25 cellular contexts compared by ENCODE assay signal in the genomic region with DNA sequence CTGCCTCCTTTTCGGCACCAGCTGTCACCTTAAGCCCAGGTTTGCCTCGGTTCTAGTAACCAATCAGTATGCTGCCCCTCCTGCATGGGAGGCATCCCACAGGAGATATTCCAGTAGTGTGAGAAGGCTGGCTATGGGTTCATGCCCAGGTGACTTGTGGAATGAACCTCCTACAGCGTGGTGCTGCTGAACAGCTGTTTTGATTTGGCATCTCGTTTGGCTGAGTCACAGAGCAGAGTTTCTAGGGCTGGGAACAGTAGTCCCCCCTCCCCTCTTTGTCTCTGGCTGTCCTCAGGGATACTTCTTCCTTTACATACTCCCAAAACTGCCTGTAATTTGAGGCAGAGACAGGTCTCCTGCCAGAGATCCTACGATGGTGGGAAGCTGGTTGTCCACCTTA. TPM values are rescaled to one million over a fixed set of nuclear protein-coding genes. Genes with fewer than 3 reads are reported as not detected.
DNase-seq lines count a peak whose midpoint lies in the region; ATAC-seq, FAIRE-seq and TF ChIP-seq lines count a peak whose summit lies in the region.
"Had no signal": no experiment of that assay in that cellular context is flagged by ENCODE, and none has a peak within 500 bp of the region (broad histone marks: within the 10 kb centered on the region; RNA-seq: fewer than 3 reads in every experiment).

No MANE protein-coding gene starts in this region.

- H3K9me3 ChIP-seq in CD4-positive, CD25-positive, alpha-beta regulatory T cell (ENCODE audit: control insufficient read depth in 2 of 2, low read length in 2 of 2) = peaks cover 16 to 22% of the 10 kb centered on the region in 2 experiments
- no peaks in the 10 kb centered on the region for H3K9me3 ChIP-seq in astrocyte (ENCODE audit: insufficient read depth, low read depth, low read length)
- H3K9me3 ChIP-seq in body of pancreas = no peaks in the 10 kb centered on the region
- H3K9me3 ChIP-seq in lower lobe of right lung = peaks cover 22% of the 10 kb centered on the region
- H3K9me3 ChIP-seq: prostate gland had no signal

- FAIRE-seq in astrocyte (lab: Jason Lieb, UNC) = no peak
- FAIRE-seq: GM12891 had no signal

- peak overlapping the region; percentile 45 for H3K4me2 ChIP-seq in astrocyte (ENCODE audit: low read length)

- no peak overlapping the region for H2AFZ ChIP-seq in astrocyte (ENCODE audit: low read depth, low read length)

- TF ChIP-seq CTCF in astrocyte (IDR thresholded peaks at IDR 0.05; ENCODE audit: insufficient read depth, low read depth, low read length) (no peak), fibroblast of mammary gland (conservative IDR thresholded peaks at IDR 0.05; ENCODE audit: control insufficient read depth, insufficient read depth, low read depth, low read length) (no peak), osteocyte (IDR thresholded peaks at IDR 0.05) (no peak), body of pancreas (IDR thresholded peaks at IDR 0.05) (no peak), lower lobe of right lung (IDR thresholded peaks at IDR 0.05) (no peak), GM20000 (IDR thresholded peaks at IDR 0.05; ENCODE audit: extremely low read depth, missing control alignments) (no peak)

- H3K79me2 ChIP-seq in astrocyte (ENCODE audit: insufficient read depth, low read length) = peaks cover 73% of the 10 kb centered on the region

- H3K4me1 ChIP-seq in CD4-positive, CD25-positive, alpha-beta regulatory T cell (ENCODE audit: control insufficient read depth, insufficient read depth, low read length, poor library complexity, severe bottlenecking) = no peaks in the 10 kb centered on the region
- H3K4me1 ChIP-seq in astrocyte (ENCODE audit: insufficient read depth, low read length) (peaks cover 10% of the 10 kb centered on the region), body of pancreas (peaks cover 9% of the 10 kb centered on the region), lower lobe of right lung (peaks cover 17% of the 10 kb centered on the region)
- H3K4me1 ChIP-seq: ascending aorta, prostate gland had no signal

- DNase-seq in CD4-positive, CD25-positive, alpha-beta regulatory T cell = no peak
- DNase-seq in astrocyte (ENCODE audit: low read depth) = peak; percentile 54
- peak; percentile 35 for DNase-seq in fibroblast of mammary gland (ENCODE audit: low read depth)
- no peak for DNase-seq in osteocyte (ENCODE audit: extremely low spot score, unreplicated experiment)
- DNase-seq in body of pancreas = no peak
- DNase-seq in lower lobe of right lung = no peak
- no peak for DNase-seq in GM20000 (ENCODE audit: low spot score)
- no peak for DNase-seq in SW 1271 (lab: John Stamatoyannopoulos, UW)
- DNase-seq: activated CD4-positive, CD25-positive, alpha-beta regulatory T cell treated with anti-CD3 and anti-CD28 coated beads, Interleukin-2, amount 50 U/mL, for 72 hours; activated CD8-positive, alpha-beta T cell treated with anti-CD3 and anti-CD28 coated beads, Interleukin-2, amount 10 ng/mL, durations not matched to agents 7 days and 5 days; activated naive CD4-positive, alpha-beta T cell treated with anti-CD3 and anti-CD28 coated beads for 36 hours; activated T-cell treated with anti-CD3 and anti-CD28 coated beads, Interleukin-2, amount 50 U/mL, for 24 hours; CD8-positive, alpha-beta memory T cell; left ventricle myocardium superior; mucosa of descending colon; NCI-H187 treated with DMSO at 0.1 percent for 48 hours; NCI-H345; Right ventricle myocardium superior had no signal

- no peak overlapping the region for H3K4me3 ChIP-seq in CD4-positive, CD25-positive, alpha-beta regulatory T cell (ENCODE audit: low read depth, low read length)
- H3K4me3 ChIP-seq in astrocyte (ENCODE audit: insufficient read depth, low read depth, low read length) = no peak overlapping the region
- no peak overlapping the region for H3K4me3 ChIP-seq in fibroblast of mammary gland (ENCODE audit: control insufficient read depth, low read depth, low read length)
- no peak overlapping the region for H3K4me3 ChIP-seq in body of pancreas
- H3K4me3 ChIP-seq in lower lobe of right lung = no peak overlapping the region
- H3K4me3 ChIP-seq: ascending aorta, coronary artery, mucosa of descending colon, prostate gland, skin epidermis had no signal

- 93 to 99% methylated on average over 5 of the region's 5 CpGs for WGBS in body of pancreas, 2 donors

- peaks cover 57% of the 10 kb centered on the region for H3K36me3 Mint-ChIP-seq in CD4-positive, CD25-positive, alpha-beta regulatory T cell
- peaks cover 24% of the 10 kb centered on the region for H3K36me3 Mint-ChIP-seq in astrocyte (ENCODE audit: low read depth, unreplicated experiment)
- H3K36me3 Mint-ChIP-seq in osteocyte (ENCODE audit: unreplicated experiment) = peaks cover 39% of the 10 kb centered on the region

- no peaks in the 10 kb centered on the region for H3K27me3 ChIP-seq in CD4-positive, CD25-positive, alpha-beta regulatory T cell (ENCODE audit: control insufficient read depth, insufficient read depth, low read length)
- no peaks in the 10 kb centered on the region for H3K27me3 ChIP-seq in astrocyte (ENCODE audit: insufficient read depth, low read length)
- H3K27me3 ChIP-seq in body of pancreas = no peaks in the 10 kb centered on the region
- H3K27me3 ChIP-seq in lower lobe of right lung (ENCODE audit: low read depth) = no peaks in the 10 kb centered on the region
- H3K27me3 ChIP-seq: ascending aorta had no signal

- peak overlapping the region in 2 of 4 donors; percentile 27 to 53 for H3K4me3 Mint-ChIP-seq in CD4-positive, CD25-positive, alpha-beta regulatory T cell
- H3K4me3 Mint-ChIP-seq in astrocyte (ENCODE audit: unreplicated experiment) (no peak overlapping the region), osteocyte (ENCODE audit: unreplicated experiment) (no peak overlapping the region)
- H3K4me3 Mint-ChIP-seq: activated CD8-positive, alpha-beta T cell treated with anti-CD3 and anti-CD28 coated beads, Interleukin-2, amount 10 ng/mL, durations not matched to agents 7 days and 5 days; activated naive CD4-positive, alpha-beta T cell treated with anti-CD3 and anti-CD28 coated beads for 36 hours; activated T-cell treated with anti-CD3 and anti-CD28 coated beads, Interleukin-2, amount 50 U/mL, for 24 hours; CD8-positive, alpha-beta memory T cell; neural crest cell; stimulated activated memory B cell treated with anti-CD40 and anti-IgM and Interleukin-4, amounts not matched to agents 10 μg/mL and 1 μg/mL and 100 μg/mL, for 72 hours had no signal

- no peak for ATAC-seq in CD4-positive, CD25-positive, alpha-beta regulatory T cell (ENCODE audit: low read depth in 2 of 2)
- ATAC-seq in body of pancreas = no peak
- ATAC-seq in lower lobe of right lung = no peak
- ATAC-seq: activated CD8-positive, alpha-beta T cell treated with anti-CD3 and anti-CD28 coated beads, Interleukin-2, amount 10 ng/mL, durations not matched to agents 7 days and 5 days; left ventricle myocardium superior; mucosa of descending colon; stimulated activated memory B cell treated with anti-CD40 and anti-IgM and Interleukin-4, amounts not matched to agents 10 μg/mL and 1 μg/mL and 100 μg/mL, for 72 hours had no signal

- intact Hi-C loops in body of pancreas (cut with DNase I) (no loop called here), lower lobe of right lung (cut with DNase I) (no loop called here)

- no peak overlapping the region for H3K27ac ChIP-seq in CD4-positive, CD25-positive, alpha-beta regulatory T cell (ENCODE audit: insufficient read depth, low read length, poor library complexity, severe bottlenecking)
- H3K27ac ChIP-seq in astrocyte (ENCODE audit: low read depth, low read length) = peak overlapping the region; percentile 37
- no peak overlapping the region for H3K27ac ChIP-seq in body of pancreas
- H3K27ac ChIP-seq in lower lobe of right lung = no peak overlapping the region
- H3K27ac ChIP-seq: ascending aorta, coronary artery, prostate gland, skin epidermis had no signal

- H3K9ac ChIP-seq in astrocyte (ENCODE audit: low read length) = no peak overlapping the region

- no peak for TF ChIP-seq POLR2A in body of pancreas (IDR thresholded peaks at IDR 0.05)

- peaks cover 2 to 52% (median 18%) of the 10 kb centered on the region in 7 donors for H3K9me3 Mint-ChIP-seq in CD4-positive, CD25-positive, alpha-beta regulatory T cell
- H3K9me3 Mint-ChIP-seq in astrocyte (ENCODE audit: unreplicated experiment) (peaks cover 23% of the 10 kb centered on the region), osteocyte (ENCODE audit: unreplicated experiment) (peaks cover 38% of the 10 kb centered on the region)

- peak overlapping the region in 2 of 3 donors; percentile 53 to 66 for H3K27ac Mint-ChIP-seq in CD4-positive, CD25-positive, alpha-beta regulatory T cell
- H3K27ac Mint-ChIP-seq in astrocyte (ENCODE audit: unreplicated experiment) (no peak overlapping the region), osteocyte (ENCODE audit: unreplicated experiment) (peak overlapping the region; percentile 78)
- H3K27ac Mint-ChIP-seq: activated CD8-positive, alpha-beta T cell treated with anti-CD3 and anti-CD28 coated beads, Interleukin-2, amount 10 ng/mL, durations not matched to agents 7 days and 5 days; activated T-cell treated with anti-CD3 and anti-CD28 coated beads, Interleukin-2, amount 50 U/mL, for 24 hours; stimulated activated memory B cell treated with anti-CD40 and anti-IgM and Interleukin-4, amounts not matched to agents 10 μg/mL and 1 μg/mL and 100 μg/mL, for 72 hours had no signal

- H3K4me1 Mint-ChIP-seq in CD4-positive, CD25-positive, alpha-beta regulatory T cell = peaks cover 37 to 62% (median 52%) of the 10 kb centered on the region in 4 donors
- H3K4me1 Mint-ChIP-seq in astrocyte (ENCODE audit: low read depth, unreplicated experiment) (peaks cover 11% of the 10 kb centered on the region), osteocyte (ENCODE audit: unreplicated experiment) (peaks cover 33% of the 10 kb centered on the region)

- H3K27me3 Mint-ChIP-seq in CD4-positive, CD25-positive, alpha-beta regulatory T cell = no peaks in the 10 kb centered on the region
- H3K27me3 Mint-ChIP-seq in astrocyte (ENCODE audit: low read depth, unreplicated experiment) (no peaks in the 10 kb centered on the region), osteocyte (ENCODE audit: unreplicated experiment) (no peaks in the 10 kb centered on the region)
- H3K27me3 Mint-ChIP-seq: activated T-cell treated with anti-CD3 and anti-CD28 coated beads, Interleukin-2, amount 50 U/mL, for 24 hours; CD8-positive, alpha-beta memory T cell; stimulated activated memory B cell treated with anti-CD40 and anti-IgM and Interleukin-4, amounts not matched to agents 10 μg/mL and 1 μg/mL and 100 μg/mL, for 72 hours had no signal

- peaks cover 53% of the 10 kb centered on the region for H4K20me1 ChIP-seq in astrocyte (ENCODE audit: insufficient read depth, low read length)

- H3K36me3 ChIP-seq in CD4-positive, CD25-positive, alpha-beta regulatory T cell (ENCODE audit: control insufficient read depth, insufficient read depth, low read length) = peaks cover 18% of the 10 kb centered on the region
- H3K36me3 ChIP-seq in astrocyte (ENCODE audit: insufficient read depth, low read length) (no peaks in the 10 kb centered on the region), body of pancreas (replicated peaks in 1 of 2; ENCODE audit: insufficient read depth in 1 of 2, low read depth in 2 of 2) (no peaks in the 10 kb centered on the region), lower lobe of right lung (no peaks in the 10 kb centered on the region)
- H3K36me3 ChIP-seq: ascending aorta, prostate gland had no signal

RNA-seq across cellular contexts. Expression of a gene that starts 16.1 kb away (rescaled TPM):
- total RNA-seq in CD4-positive, CD25-positive, alpha-beta regulatory T cell = 29.7 TPM
- polyA plus RNA-seq in CD4-positive, CD25-positive, alpha-beta regulatory T cell = 10 to 100 TPM; 10.4 to 17.5 (median 12.6) TPM
- 18.3 and 19.9 TPM in 2 replicates for total RNA-seq in astrocyte
- total RNA-seq in osteocyte = 11.3 TPM in 2 replicates
- total RNA-seq in body of pancreas = 10 to 100 TPM in 1 of 2 donors, 1 to 10 TPM in 1; 9.9 to 10.9 TPM
- 14.4 TPM for total RNA-seq in lower lobe of right lung

Comparison
In these comparisons a context has a peak if more than half of its experiments do, and no peak if none do; other contexts are left out.
1. DNase-seq: peak in astrocyte (single experiment) and fibroblast of mammary gland (single experiment); none in CD4-positive, CD25-positive, alpha-beta regulatory T cell (0 of 3), osteocyte (single experiment), body of pancreas (0 of 4), lower lobe of right lung (single experiment), GM20000 (single experiment) and SW 1271 (0 of 2).